In the genomic region with DNA sequence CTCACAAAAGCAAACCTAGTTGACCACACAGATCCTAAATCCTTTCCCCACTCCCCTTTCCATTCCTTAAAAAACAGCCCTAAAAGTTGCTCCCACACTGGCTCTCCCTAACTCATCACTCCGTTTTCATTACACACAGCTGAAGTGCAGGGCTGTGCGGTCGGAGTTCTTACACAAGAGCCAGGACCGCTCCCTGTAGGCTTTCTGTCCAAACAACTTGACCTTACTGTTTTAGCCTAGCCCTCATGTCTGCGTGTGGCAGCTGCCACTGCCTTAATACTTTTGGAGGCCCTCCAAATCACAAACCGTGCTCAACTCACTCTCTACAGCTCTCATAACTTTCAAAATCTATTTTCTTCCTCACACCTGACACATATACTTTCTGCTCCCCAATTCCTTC, we compare ENCODE assay signal across 7 cellular contexts. TPM values are rescaled to one million over a fixed set of nuclear protein-coding genes. Genes with fewer than 3 reads are reported as not detected.
"Had no signal": no experiment of that assay in that cellular context is flagged by ENCODE, and none has a peak within 500 bp of the region (broad histone marks: within the 10 kb centered on the region; RNA-seq: fewer than 3 reads in every experiment).

No MANE protein-coding gene starts in this region.

RNA-seq across cellular contexts. Expression of a gene that starts 45.0 kb away (rescaled TPM):
- total RNA-seq: activated CD8-positive, alpha-beta memory T cell treated with anti-CD3 and anti-CD28 coated beads for 36 hours; activated CD8-positive, alpha-beta T cell treated with anti-CD3 and anti-CD28 coated beads for 36 hours; activated naive CD8-positive, alpha-beta T cell treated with anti-CD3 and anti-CD28 coated beads for 36 hours; activated T-cell treated with anti-CD3 and anti-CD28 coated beads, Interleukin-2, amount 50 U/mL, for 72 hours; activated T-helper 17 cell treated with anti-CD3 and anti-CD28 coated beads, Interleukin-2, amount 50 U/mL, for 72 hours; T-helper 1 cell treated with Interleukin-12 subunit alpha and Interleukin-12 subunit beta and Interleukin-4 antibody, amounts not matched to agents 30 ng/mL and 1 ng/mL, for 36 hours; T-helper 2 cell treated with Interferon-gamma antibody and Interleukin-4, amounts not matched to agents 100 ng/mL and 5 ng/mL, for 36 hours had no signal
